In the genomic region with DNA sequence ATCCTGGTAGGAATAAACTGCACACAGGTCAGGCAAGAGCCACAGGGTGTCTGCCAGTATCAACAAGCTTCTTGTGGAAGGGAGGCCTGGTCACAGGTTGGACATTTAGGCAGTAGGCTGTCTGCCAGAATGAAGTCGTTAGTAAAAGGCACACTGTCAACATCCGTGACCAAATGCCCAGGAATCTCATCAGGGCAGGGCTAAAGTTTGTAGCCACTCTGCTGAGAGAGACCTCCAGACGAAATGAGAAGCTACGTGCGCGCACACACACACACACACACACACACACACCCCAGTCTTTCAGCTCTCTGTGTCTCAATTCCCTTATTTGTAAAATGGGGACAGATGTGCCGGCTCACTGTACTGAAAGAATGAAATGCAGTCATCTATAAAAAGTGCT, we compare ENCODE assay signal across 16 cellular contexts.
"Had no signal": no experiment of that assay in that cellular context is flagged by ENCODE, and none has a peak within 500 bp of the region (broad histone marks: within the 10 kb centered on the region; RNA-seq: fewer than 3 reads in every experiment).

No MANE protein-coding gene starts in this region.

- H3K9me3 ChIP-seq: psoas muscle had no signal

- H3K27ac ChIP-seq: epithelial cell of prostate, psoas muscle had no signal

- H3K4me1 Mint-ChIP-seq: activated naive CD4-positive, alpha-beta T cell treated with anti-CD3 and anti-CD28 coated beads, Interleukin-2, amount 50 U/mL, for 24 hours; brain; naive thymus-derived CD4-positive, alpha-beta T cell had no signal

- H3K9me3 Mint-ChIP-seq: activated naive CD4-positive, alpha-beta T cell treated with anti-CD3 and anti-CD28 coated beads, Interleukin-2, amount 50 U/mL, for 24 hours; activated T-cell treated with anti-CD3 and anti-CD28 coated beads, Interleukin-2, amount 50 U/mL, for 24 hours; brain; dendritic cell treated with granulocyte-macrophage colony-stimulating factor and Interleukin-4, amounts not matched to agents 40 ng/mL and 50 ng/mL, for 4 days; type B pancreatic cell had no signal

- ATAC-seq: activated CD4-positive, CD25-positive, alpha-beta regulatory T cell treated with anti-CD3 and anti-CD28 coated beads, Interleukin-2, amount 50 U/mL, for 24 hours; effector memory CD8-positive, alpha-beta T cell; naive thymus-derived CD4-positive, alpha-beta T cell; psoas muscle; sciatic nerve had no signal

- H3K4me1 ChIP-seq: psoas muscle had no signal

- DNase-seq: activated effector memory CD4-positive, alpha-beta T cell treated with Interleukin-2 at 50 U/mL for 16 hours; activated T-cell treated with anti-CD3 and anti-CD28 coated beads, Interleukin-2, amount 50 U/mL, for 24 hours; effector memory CD8-positive, alpha-beta T cell; hypothalamus; naive thymus-derived CD4-positive, alpha-beta T cell; occipital lobe; stimulated activated naive CD4-positive, alpha-beta T cell had no signal

- H3K4me3 ChIP-seq: lung, psoas muscle had no signal

- H3K4me3 Mint-ChIP-seq: activated naive CD4-positive, alpha-beta T cell treated with anti-CD3 and anti-CD28 coated beads, Interleukin-2, amount 50 U/mL, for 24 hours; activated T-cell treated with anti-CD3 and anti-CD28 coated beads, Interleukin-2, amount 50 U/mL, for 24 hours; brain; dendritic cell treated with granulocyte-macrophage colony-stimulating factor and Interleukin-4, amounts not matched to agents 40 ng/mL and 50 ng/mL, for 4 days; effector memory CD8-positive, alpha-beta T cell; naive thymus-derived CD4-positive, alpha-beta T cell; type B pancreatic cell had no signal

- H3K36me3 Mint-ChIP-seq: activated naive CD4-positive, alpha-beta T cell treated with anti-CD3 and anti-CD28 coated beads, Interleukin-2, amount 50 U/mL, for 24 hours; brain; naive thymus-derived CD4-positive, alpha-beta T cell; type B pancreatic cell had no signal

- H3K27me3 Mint-ChIP-seq: activated naive CD4-positive, alpha-beta T cell treated with anti-CD3 and anti-CD28 coated beads, Interleukin-2, amount 50 U/mL, for 24 hours; activated T-cell treated with anti-CD3 and anti-CD28 coated beads, Interleukin-2, amount 50 U/mL, for 24 hours; brain; dendritic cell treated with granulocyte-macrophage colony-stimulating factor and Interleukin-4, amounts not matched to agents 40 ng/mL and 50 ng/mL, for 4 days; effector memory CD8-positive, alpha-beta T cell; naive thymus-derived CD4-positive, alpha-beta T cell; type B pancreatic cell had no signal

- H3K27ac Mint-ChIP-seq: activated naive CD4-positive, alpha-beta T cell treated with anti-CD3 and anti-CD28 coated beads, Interleukin-2, amount 50 U/mL, for 24 hours; activated T-cell treated with anti-CD3 and anti-CD28 coated beads, Interleukin-2, amount 50 U/mL, for 24 hours; dendritic cell treated with granulocyte-macrophage colony-stimulating factor and Interleukin-4, amounts not matched to agents 40 ng/mL and 50 ng/mL, for 4 days; effector memory CD8-positive, alpha-beta T cell; naive thymus-derived CD4-positive, alpha-beta T cell; type B pancreatic cell had no signal
